In the genomic region with DNA sequence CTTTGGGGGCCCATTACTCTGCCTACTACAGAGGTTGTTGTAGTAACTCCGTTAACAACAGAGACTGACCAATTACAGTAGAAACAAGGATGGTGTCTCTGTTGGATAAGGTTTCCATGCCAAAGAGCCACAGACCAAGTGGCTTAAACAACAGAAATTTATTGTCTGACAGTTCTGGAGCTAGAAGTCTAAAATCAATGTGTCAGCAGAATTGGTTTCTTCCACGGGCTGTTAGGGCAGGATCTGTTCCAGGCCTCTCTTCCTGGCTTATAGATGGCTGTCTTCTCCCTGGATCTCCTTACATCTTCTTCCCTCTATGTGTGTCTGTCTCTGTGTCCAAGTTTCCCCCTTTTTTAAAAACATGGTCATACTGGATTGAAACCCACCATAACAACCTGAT, we compare ENCODE assay signal across 29 cellular contexts.
"Had no signal": no experiment of that assay in that cellular context is flagged by ENCODE, and none has a peak within 500 bp of the region (broad histone marks: within the 10 kb centered on the region; RNA-seq: fewer than 3 reads in every experiment).

No MANE protein-coding gene starts in this region.

- H3K9me3 ChIP-seq: ovary, psoas muscle, spleen, suprapubic skin, testis, tibial artery, transverse colon, upper lobe of right lung, uterus had no signal

- H3K27ac ChIP-seq: neural progenitor cell, ovary, parathyroid adenoma, psoas muscle, skin epidermis, spleen, suprapubic skin, testis, tibial artery, transverse colon, upper lobe of right lung, uterus had no signal

- H3K4me3 ChIP-seq: neural progenitor cell, ovary, psoas muscle, skin epidermis, smooth muscle cell, spleen, suprapubic skin, testis, tibial artery, transverse colon, upper lobe of right lung, uterus had no signal

- ATAC-seq: naive thymus-derived CD4-positive, alpha-beta T cell; natural killer cell; psoas muscle; right cardiac atrium; sciatic nerve; stimulated activated memory B cell treated with anti-CD40 and anti-IgM and Interleukin-4, amounts not matched to agents 10 μg/mL and 1 μg/mL and 100 μg/mL, for 72 hours; stimulated activated naive CD8-positive, alpha-beta T cell treated with anti-CD3 and anti-CD28 coated beads, Interleukin-15, amount 100 ng/mL, for 72 hours; stimulated activated naive CD8-positive, alpha-beta T cell treated with anti-CD3 and anti-CD28 coated beads, Interleukin-15, Interleukin-2, amounts not matched to agents 100 U/mL and 50 U/mL, for 24 hours; upper lobe of right lung had no signal

- H3K9ac ChIP-seq: neural progenitor cell, parathyroid adenoma had no signal

- H3K27me3 ChIP-seq: neural progenitor cell, ovary, spleen, suprapubic skin, testis, tibial artery, transverse colon, upper lobe of right lung, uterus had no signal

- H3K36me3 ChIP-seq: neural progenitor cell, ovary, spleen, suprapubic skin, tibial artery, transverse colon, upper lobe of right lung, uterus had no signal

- H3K4me2 ChIP-seq: neural progenitor cell, smooth muscle cell had no signal

- H3K4me1 ChIP-seq: neural progenitor cell, parathyroid adenoma, psoas muscle, testis, tibial artery, transverse colon, uterus had no signal

- DNase-seq: naive thymus-derived CD4-positive, alpha-beta T cell; natural killer cell; occipital lobe; ovary; posterior cingulate gyrus; psoas muscle; right cardiac atrium; spleen; stimulated activated CD4-positive, alpha-beta T cell treated with anti-CD3 and anti-CD28 coated beads, Interleukin-12 subunit alpha, Interleukin-12 subunit beta, amount 100 ng/mL, for 4 hours; stimulated activated CD4-positive, alpha-beta T cell treated with anti-CD3 and anti-CD28 coated beads, Interleukin-2, amount 100 ng/mL, for 24 hours; stimulated activated CD4-positive, alpha-beta T cell treated with anti-CD3 and anti-CD28 coated beads, Interleukin-2, amount 100 ng/mL, for 48 hours; stimulated activated CD4-positive, alpha-beta T cell treated with anti-CD3 and anti-CD28 coated beads, Interleukin-4, amount 100 ng/mL, for 4 hours; stimulated activated CD8-positive, alpha-beta memory T cell treated with anti-CD3 and anti-CD28 coated beads, Interleukin-4, amount 100 ng/mL, for 48 hours; stimulated activated naive CD4-positive, alpha-beta T cell; stimulated activated naive CD8-positive, alpha-beta T cell treated with anti-CD3 and anti-CD28 coated beads, Interleukin-15, amount 100 ng/mL, for 72 hours; stimulated activated naive CD8-positive, alpha-beta T cell treated with anti-CD3 and anti-CD28 coated beads, Interleukin-15, Interleukin-2, amounts not matched to agents 100 U/mL and 50 U/mL, for 24 hours; substantia nigra; testis; tibial artery; transverse colon; upper lobe of right lung; uterus had no signal

- H2AFZ ChIP-seq: neural progenitor cell, parathyroid adenoma had no signal
